Comparison of ENCODE assay signal across 1 cellular context in genomic region chr7:92749832-92750231, GRCh38.
TF ChIP-seq lines count a peak whose summit lies in the region.

No MANE protein-coding gene starts in this region.

TF ChIP-seq in HepG2, 621 proteins besides CTCF, POLR2A, EP300 and RAD21:
- no peak for TF ChIP-seq ATF2 (CRISPR knock-in tag; IDR thresholded peaks at IDR 0.05)
- peak; percentile 31; the same call in 1 of the 2 replicates for TF ChIP-seq HNF4A (CRISPR knock-in tag; IDR thresholded peaks at IDR 0.05)
